Comparison of ENCODE assay signal across 25 cellular contexts in the genomic region with DNA sequence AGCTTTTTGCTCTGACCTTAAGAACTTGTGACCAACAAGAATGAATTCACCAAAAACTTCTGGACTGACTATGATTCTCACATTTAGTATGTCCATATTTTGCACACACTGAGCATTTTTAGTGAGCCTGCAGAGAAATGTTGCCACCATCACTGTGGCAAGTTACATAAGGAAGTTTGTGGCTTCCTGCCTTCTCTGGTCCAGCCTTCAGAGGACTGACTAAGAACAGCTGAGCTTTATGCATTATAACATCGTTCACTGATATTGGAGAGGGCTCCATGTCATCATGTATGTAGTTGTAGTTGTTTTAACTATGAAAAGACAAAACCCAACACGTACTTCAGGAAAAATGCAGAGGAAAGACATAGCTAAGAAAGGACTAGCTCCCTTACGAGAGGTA.
"Had no signal": no experiment of that assay in that cellular context is flagged by ENCODE, and none has a peak within 500 bp of the region (broad histone marks: within the 10 kb centered on the region; RNA-seq: fewer than 3 reads in every experiment).

No MANE protein-coding gene starts in this region.

- ATAC-seq: activated CD4-positive, CD25-positive, alpha-beta regulatory T cell treated with anti-CD3 and anti-CD28 coated beads, Interleukin-2, amount 50 U/mL, for 24 hours; body of pancreas; naive thymus-derived CD4-positive, alpha-beta T cell had no signal

- H3K9me3 ChIP-seq: body of pancreas, esophagus muscularis mucosa, left ventricle myocardium inferior, sigmoid colon, testis had no signal

- H3K4me3 Mint-ChIP-seq: activated naive CD4-positive, alpha-beta T cell treated with anti-CD3 and anti-CD28 coated beads, Interleukin-2, amount 10 ng/mL, durations not matched to agents 7 days and 5 days had no signal

- H3K27ac ChIP-seq: body of pancreas, cardiac muscle cell, esophagus muscularis mucosa, hepatocyte, left ventricle myocardium inferior, sigmoid colon, testis, VCaP had no signal

- H3K36me3 ChIP-seq: cardiac muscle cell, esophagus muscularis mucosa, left ventricle myocardium inferior, sigmoid colon had no signal

- H2AFZ ChIP-seq: hepatocyte had no signal

- H3K4me3 ChIP-seq: body of pancreas, cardiac muscle cell, esophagus muscularis mucosa, hepatocyte, left ventricle myocardium inferior, sigmoid colon, testis had no signal

- H3K4me2 ChIP-seq: hepatocyte had no signal

- H3K27me3 Mint-ChIP-seq: progenitor cell of endocrine pancreas had no signal

- DNase-seq: activated CD4-positive, alpha-beta T cell treated with anti-CD3 and anti-CD28 coated beads, Interleukin-2, amount 50 U/mL, for 1 hour; activated CD8-positive, alpha-beta memory T cell treated with anti-CD3 and anti-CD28 coated beads for 24 hours; activated effector memory CD4-positive, alpha-beta T cell treated with Interleukin-2 at 50 U/mL for 16 hours; activated naive CD4-positive, alpha-beta T cell treated with anti-CD3 and anti-CD28 coated beads, Interleukin-2, amount 10 ng/mL, durations not matched to agents 7 days and 5 days; activated T-cell treated with anti-CD3 and anti-CD28 coated beads, Interleukin-2, amount 50 U/mL, for 48 hours; anterior cingulate cortex; body of pancreas; effector memory CD4-positive, alpha-beta T cell; glutamatergic neuron; kidney glomerular epithelial cell; left ventricle myocardium inferior; retina; sigmoid colon; stimulated activated CD4-positive, alpha-beta T cell treated with anti-CD3 and anti-CD28 coated beads, Interleukin-2, amount 100 ng/mL, for 48 hours; stimulated activated CD8-positive, alpha-beta memory T cell treated with anti-CD3 and anti-CD28 coated beads, Interleukin-4, amount 100 ng/mL, for 48 hours; stimulated activated naive CD4-positive, alpha-beta T cell; testis; trophoblast cell had no signal

- H3K27ac Mint-ChIP-seq: activated naive CD4-positive, alpha-beta T cell treated with anti-CD3 and anti-CD28 coated beads, Interleukin-2, amount 10 ng/mL, durations not matched to agents 7 days and 5 days; naive thymus-derived CD4-positive, alpha-beta T cell; progenitor cell of endocrine pancreas had no signal

- H3K36me3 Mint-ChIP-seq: activated naive CD4-positive, alpha-beta T cell treated with anti-CD3 and anti-CD28 coated beads, Interleukin-2, amount 10 ng/mL, durations not matched to agents 7 days and 5 days had no signal

- H3K79me2 ChIP-seq: hepatocyte had no signal

- H3K4me1 ChIP-seq: body of pancreas, esophagus muscularis mucosa, left ventricle myocardium inferior, sigmoid colon, testis had no signal

- H3K27me3 ChIP-seq: body of pancreas, cardiac muscle cell, esophagus muscularis mucosa, hepatocyte, sigmoid colon, testis had no signal

- H3K9me3 Mint-ChIP-seq: activated naive CD4-positive, alpha-beta T cell treated with anti-CD3 and anti-CD28 coated beads, Interleukin-2, amount 10 ng/mL, durations not matched to agents 7 days and 5 days had no signal
